Comparison of ENCODE assay signal across 22 cellular contexts in genomic region chr1:74470262-74470661, GRCh38. TPM values are rescaled to one million over a fixed set of nuclear protein-coding genes. Genes with fewer than 3 reads are reported as not detected.
"Had no signal": no experiment of that assay in that cellular context is flagged by ENCODE, and none has a peak within 500 bp of the region (broad histone marks: within the 10 kb centered on the region; RNA-seq: fewer than 3 reads in every experiment).

No MANE protein-coding gene starts in this region.

- H3K9me3 ChIP-seq: ascending aorta, esophagus squamous epithelium, transverse colon, vagina had no signal

- H3K27ac ChIP-seq: brain microvascular endothelial cell, transverse colon, vagina had no signal

- H3K36me3 ChIP-seq: ascending aorta, brain microvascular endothelial cell, esophagus squamous epithelium, transverse colon, vagina had no signal

- DNase-seq: activated CD4-positive, alpha-beta T cell treated with anti-CD3 and anti-CD28 coated beads for 1 hour; activated CD4-positive, alpha-beta T cell treated with anti-CD3 and anti-CD28 coated beads, Interleukin-2, amount 50 U/mL, for 1 hour; activated CD8-positive, alpha-beta T cell treated with anti-CD3 and anti-CD28 coated beads, Interleukin-2, amount 10 ng/mL, durations not matched to agents 7 days and 5 days; activated gamma-delta T cell treated with Interleukin-2 at 50 U/mL for 16 hours; brain microvascular endothelial cell; esophagus squamous epithelium; foreskin fibroblast; kidney; naive thymus-derived CD8-positive, alpha-beta T cell; stimulated activated CD4-positive, alpha-beta T cell treated with anti-CD3 and anti-CD28 coated beads, Interleukin-4, amount 100 ng/mL, for 24 hours; stimulated activated naive CD8-positive, alpha-beta T cell treated with anti-CD3 and anti-CD28 coated beads, Interleukin-15, Interleukin-2, amounts not matched to agents 100 U/mL and 50 U/mL, for 24 hours; T-helper 9 cell; transverse colon had no signal

- ATAC-seq: activated CD8-positive, alpha-beta T cell treated with anti-CD3 and anti-CD28 coated beads, Interleukin-2, amount 10 ng/mL, durations not matched to agents 7 days and 5 days; left lobe of liver; naive thymus-derived CD8-positive, alpha-beta T cell; stimulated activated naive CD8-positive, alpha-beta T cell treated with anti-CD3 and anti-CD28 coated beads, Interleukin-15, Interleukin-2, amounts not matched to agents 100 U/mL and 50 U/mL, for 24 hours had no signal

- FAIRE-seq: colon, kidney had no signal

- H3K27me3 ChIP-seq: ascending aorta, brain microvascular endothelial cell, esophagus squamous epithelium, vagina had no signal

- H3K4me1 ChIP-seq: esophagus squamous epithelium, transverse colon, vagina had no signal

- H3K4me3 ChIP-seq: esophagus squamous epithelium, transverse colon, vagina had no signal

RNA-seq across cellular contexts. Expression of gene LRRC53, which starts 42.1 kb away (rescaled TPM):
- total RNA-seq: activated CD8-positive, alpha-beta T cell treated with anti-CD3 and anti-CD28 coated beads, Interleukin-2, amount 10 ng/mL, durations not matched to agents 7 days and 5 days; ascending aorta; esophagus squamous epithelium; kidney; left lobe of liver; lung microvascular endothelial cell; mesothelial cell of epicardium; naive thymus-derived CD8-positive, alpha-beta T cell; osteocyte; subcutaneous adipose tissue; T-helper 1 cell treated with Interleukin-12 subunit alpha and Interleukin-12 subunit beta and Interleukin-4 antibody, amounts not matched to agents 30 ng/mL and 1 ng/mL, for 36 hours; transverse colon; vagina had no signal
- polyA plus RNA-seq: naive thymus-derived CD8-positive, alpha-beta T cell had no signal
